Comparison of ENCODE assay signal across 26 cellular contexts in genomic region chrX:9635805-9636204, GRCh38.
DNase-seq lines count a peak whose midpoint lies in the region; ATAC-seq and TF ChIP-seq lines count a peak whose summit lies in the region.
"Had no signal": no experiment of that assay in that cellular context is flagged by ENCODE, and none has a peak within 500 bp of the region (broad histone marks: within the 10 kb centered on the region; RNA-seq: fewer than 3 reads in every experiment).

No MANE protein-coding gene starts in this region.

- in situ Hi-C loops in KBM-7 (cut with MboI; ENCODE audit: low pct_unique_long_range_greater_than_20kb, low sequenced_read_pairs): no loop called here

- no peak overlapping the region for H3K9ac ChIP-seq in stomach smooth muscle (ENCODE audit: low read length in 2 of 2)

- ATAC-seq in right cardiac atrium (peak; percentile 36 to 40), GM19035 (IDR thresholded peaks at IDR 0.05; ENCODE audit: unreplicated experiment) (no peak), HG03135 (IDR thresholded peaks at IDR 0.05; ENCODE audit: unreplicated experiment) (no peak)
- ATAC-seq: activated T-cell treated with anti-CD3 and anti-CD28 coated beads, Interleukin-2, amount 50 U/mL, for 4 hours; K562; natural killer cell treated with Interleukin-12 subunit alpha and Interleukin-12 subunit beta and Interleukin-15 and Interleukin-18, amount 100 ng/mL, for 72 hours; sciatic nerve; T-cell had no signal

- intact Hi-C loops in right cardiac atrium (cut with DNase I): no loop called here

- H3K4me1 ChIP-seq in right cardiac atrium (ENCODE audit: control insufficient read depth, insufficient read depth, low read length) (no peaks in the 10 kb centered on the region), stomach smooth muscle (ENCODE audit: control insufficient read depth, insufficient read depth, low read length) (peaks cover 5% of the 10 kb centered on the region)
- H3K4me1 ChIP-seq: tibial nerve had no signal

- no peaks in the 10 kb centered on the region for H3K36me3 ChIP-seq in stomach smooth muscle (ENCODE audit: control insufficient read depth in 2 of 2, insufficient read depth in 2 of 2, low read length in 2 of 2)
- H3K36me3 ChIP-seq: tibial nerve had no signal

- 46% methylated on average over 4 of the region's 4 CpGs for WGBS in right cardiac atrium

- H3K9me3 ChIP-seq in right cardiac atrium (ENCODE audit: control insufficient read depth, low read length) (no peaks in the 10 kb centered on the region), stomach smooth muscle (ENCODE audit: control insufficient read depth in 2 of 2, low read length in 2 of 2) (no peaks in the 10 kb centered on the region)
- H3K9me3 ChIP-seq: tibial nerve had no signal

- H3K4me3 ChIP-seq in coronary artery: no peak overlapping the region
- no peak overlapping the region for H3K4me3 ChIP-seq in right cardiac atrium (ENCODE audit: low read length)
- no peak overlapping the region for H3K4me3 ChIP-seq in stomach smooth muscle (ENCODE audit: low read length in 2 of 2)
- H3K4me3 ChIP-seq: K562, PC-9, tibial nerve had no signal

- H3K27me3 ChIP-seq in right cardiac atrium (ENCODE audit: control insufficient read depth, insufficient read depth): no peaks in the 10 kb centered on the region
- H3K27me3 ChIP-seq in stomach smooth muscle (ENCODE audit: control insufficient read depth in 1 of 2, insufficient read depth in 2 of 2, low read length in 2 of 2): no peaks in the 10 kb centered on the region
- H3K27me3 ChIP-seq: tibial nerve had no signal

- TF ChIP-seq CTCF in coronary artery (IDR thresholded peaks at IDR 0.05): no peak

- peak overlapping the region; percentile 1 to 47 for H3K27ac ChIP-seq in coronary artery
- H3K27ac ChIP-seq in right cardiac atrium (ENCODE audit: low read length): no peak overlapping the region
- H3K27ac ChIP-seq in stomach smooth muscle (ENCODE audit: low read length): peak overlapping the region; percentile 77
- H3K27ac ChIP-seq: PC-9, tibial nerve had no signal

- DNase-seq in KBM-7 (peak; percentile 15), coronary artery (ENCODE audit: low spot score) (no peak), right cardiac atrium (no peak)
- DNase-seq in stimulated activated CD4-positive, alpha-beta T cell treated with anti-CD3 and anti-CD28 coated beads, Interleukin-4, amount 100 ng/mL, for 4 hours: no peak
- DNase-seq: activated CD4-positive, CD25-positive, alpha-beta regulatory T cell treated with anti-CD3 and anti-CD28 coated beads, Interleukin-2, amount 50 U/mL, for 72 hours; activated naive CD4-positive, alpha-beta T cell treated with anti-CD3 and anti-CD28 coated beads for 36 hours; activated T-cell treated with anti-CD3 and anti-CD28 coated beads, Interleukin-2, amount 50 U/mL, for 4 hours; amniotic stem cell; CD8-positive, alpha-beta memory T cell; cortex of kidney; DMS153; GOT3; NCI-H1694; NCI-H2171; NCI-H510A treated with DMSO at 0.1 percent for 48 hours; PC-9; SIG-M5; stimulated activated CD4-positive, alpha-beta T cell treated with anti-CD3 and anti-CD28 coated beads, Interleukin-15, amount 100 ng/mL, for 24 hours; T-cell had no signal

Comparison
In these comparisons a context has a peak if more than half of its experiments do, and no peak if none do; other contexts are left out.
1. ATAC-seq: peak in right cardiac atrium (2 of 2); none in GM19035 (single experiment) and HG03135 (single experiment).